ENCODE assay signal across 27 cellular contexts in the genomic region with DNA sequence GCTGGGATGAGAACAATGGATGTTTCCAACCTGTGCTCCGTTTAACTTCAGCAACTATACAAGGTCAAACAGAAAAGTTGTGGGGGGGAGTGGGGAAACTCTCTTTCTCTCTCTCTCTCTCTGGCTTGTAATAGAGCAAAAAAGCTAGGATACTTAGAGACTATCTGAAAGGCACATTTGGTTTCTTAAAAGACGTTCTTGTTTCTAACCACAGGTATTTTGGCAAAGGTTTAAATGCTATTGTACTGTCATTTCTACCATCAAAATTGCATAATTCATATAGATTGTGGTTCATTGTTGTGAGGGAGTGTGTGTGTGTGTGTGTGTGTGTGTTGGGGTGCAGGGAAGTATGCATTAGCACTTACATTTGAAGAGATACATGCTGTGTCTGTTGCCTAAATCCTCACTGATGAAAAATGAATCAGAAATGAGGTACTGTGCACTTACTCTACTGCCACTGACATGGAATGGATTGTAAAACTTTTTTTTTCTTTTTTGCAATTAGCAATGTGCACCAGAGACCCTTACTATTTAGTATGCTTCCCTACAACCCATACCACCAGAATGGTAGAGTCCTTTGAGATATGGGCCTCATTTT.
DNase-seq lines count a peak whose midpoint lies in the region; ATAC-seq and TF ChIP-seq lines count a peak whose summit lies in the region.
"Had no signal": no experiment of that assay in that cellular context is flagged by ENCODE, and none has a peak within 500 bp of the region (broad histone marks: within the 10 kb centered on the region; RNA-seq: fewer than 3 reads in every experiment).

No MANE protein-coding gene starts in this region.

- H4K20me1 ChIP-seq in IMR-90 (ENCODE audit: insufficient read depth, low read length): no peaks in the 10 kb centered on the region

- no peak overlapping the region for H3K18ac ChIP-seq in IMR-90 (ENCODE audit: low read depth, low read length)

- H3K23ac ChIP-seq in IMR-90 (ENCODE audit: low read depth, low read length): no peak overlapping the region

- no peak overlapping the region for H4K8ac ChIP-seq in IMR-90 (ENCODE audit: low read depth in 2 of 2, low read length in 2 of 2)

- H3K56ac ChIP-seq in IMR-90 (ENCODE audit: extremely low read depth, insufficient read depth, low read length): no peak overlapping the region

- CTCF ChIA-PET in IMR-90 (lab: Yijun Ruan, JAX): no interaction called here

- peaks cover 12% of the 10 kb centered on the region for H3K36me3 Mint-ChIP-seq in natural killer cell

- H3K4me3 ChIP-seq in IMR-90 (ENCODE audit: insufficient read depth, low read depth, low read length) (no peak overlapping the region), skeletal muscle cell (ENCODE audit: low read depth, low read length) (no peak overlapping the region)
- H3K4me3 ChIP-seq: lung, mucosa of descending colon, upper lobe of right lung had no signal

- H3K9me1 ChIP-seq in IMR-90 (ENCODE audit: insufficient read depth, low read length): no peaks in the 10 kb centered on the region

- H3K36me3 ChIP-seq in IMR-90 (ENCODE audit: control insufficient read depth, insufficient read depth, low read length): no peaks in the 10 kb centered on the region
- H3K36me3 ChIP-seq: upper lobe of right lung had no signal

- WGBS in IMR-90 (ENCODE audit: extremely low coverage in 2 of 2, insufficient read length in 1 of 2), 2 experiments: no CpG with 5 or more reads among the region's 2 CpGs

- no peak overlapping the region for H3K4ac ChIP-seq in IMR-90 (ENCODE audit: low read depth, low read length)

- H3K27me3 ChIP-seq in IMR-90 (ENCODE audit: control insufficient read depth, insufficient read depth, low read length): no peaks in the 10 kb centered on the region
- H3K27me3 ChIP-seq: upper lobe of right lung had no signal

- H2BK15ac ChIP-seq in IMR-90 (ENCODE audit: low read depth, low read length): no peak overlapping the region

- BruUV-seq in IMR-90 (replicated peaks; lab: Mats Ljungman, UMichigan): no TSS peak

- TF ChIP-seq CTCF in IMR-90 (conservative IDR thresholded peaks at IDR 0.05; ENCODE audit: low read depth, low read length): no peak
- TF ChIP-seq CTCF in natural killer cell (IDR thresholded peaks at IDR 0.05): no peak

- H2AK9ac ChIP-seq in IMR-90 (replicated peaks; ENCODE audit: low read depth, low read length, poor library complexity): no peak overlapping the region

- H2BK20ac ChIP-seq in IMR-90 (ENCODE audit: low read depth, low read length): no peak overlapping the region

- no peak for TF ChIP-seq POLR2A in IMR-90 (IDR thresholded peaks at IDR 0.05; ENCODE audit: low read depth, low read length)

- H3K27ac Mint-ChIP-seq in natural killer cell: no peak overlapping the region
- H3K27ac Mint-ChIP-seq: activated B cell treated with CpG ODN at 0.5 μM for 24 hours, nephron had no signal

- ATAC-seq in IMR-90 (ENCODE audit: low read depth) (no peak), natural killer cell (no peak)
- ATAC-seq: mucosa of descending colon, Panc1, right cardiac atrium, upper lobe of right lung had no signal

- H4K91ac ChIP-seq in IMR-90 (ENCODE audit: insufficient read depth, low read depth, low read length): no peak overlapping the region

- dilution Hi-C loops in IMR-90 (cut with HindIII; ENCODE audit: low sequenced_read_pairs, unreplicated experiment): no loop called here

- H2BK120ac ChIP-seq in IMR-90 (ENCODE audit: low read depth, low read length): no peak overlapping the region

- H3K9ac ChIP-seq in IMR-90 (ENCODE audit: low read depth, low read length): no peak overlapping the region
- H3K9ac ChIP-seq: parathyroid adenoma had no signal

- H2AK5ac ChIP-seq in IMR-90 (ENCODE audit: low read depth, low read length): no peak overlapping the region

- no peak overlapping the region for H3K4me2 ChIP-seq in IMR-90 (ENCODE audit: low read depth, low read length)

- in situ Hi-C loops in IMR-90 (cut with MboI; ENCODE audit: low sequenced_read_pairs): no loop called here

- no peak overlapping the region for H2BK5ac ChIP-seq in IMR-90 (ENCODE audit: low read depth, low read length, poor library complexity, severe bottlenecking)

- no peaks in the 10 kb centered on the region for H3K4me1 ChIP-seq in IMR-90 (ENCODE audit: control insufficient read depth, insufficient read depth, low read length)
- H3K4me1 ChIP-seq: parathyroid adenoma, upper lobe of right lung had no signal

- TF ChIP-seq RAD21 in IMR-90 (IDR thresholded peaks at IDR 0.05; ENCODE audit: low read length): no peak

- DNase-seq in IMR-90: peak; percentile 18
- peak; percentile 33 for DNase-seq in astrocyte of the hippocampus (ENCODE audit: low read depth, low spot score)
- peak; percentile 63 for DNase-seq in fibroblast of peridontal ligament (ENCODE audit: extremely low read depth)
- peak; percentile 69 for DNase-seq in skeletal muscle cell (ENCODE audit: low read depth)
- no peak for DNase-seq in AG08396 (ENCODE audit: low spot score)
- no peak for DNase-seq in activated CD4-positive, alpha-beta T cell treated with anti-CD3 and anti-CD28 coated beads for 48 hours
- no peak for DNase-seq in natural killer cell
- DNase-seq: activated B cell treated with CpG ODN at 0.5 μM for 24 hours; activated CD4-positive, alpha-beta T cell treated with anti-CD3 and anti-CD28 coated beads, Interleukin-2, amount 50 U/mL, for 4 hours; activated naive CD4-positive, alpha-beta T cell treated with anti-CD3 and anti-CD28 coated beads, Interleukin-2, amount 50 U/mL, for 16 hours; Calu3; DND-41; mucosa of descending colon; NCI-H146; NCI-H510A; right cardiac atrium; SIG-M5; stimulated activated CD4-positive, alpha-beta T cell treated with anti-CD3 and anti-CD28 coated beads, Interleukin-12 subunit alpha, Interleukin-12 subunit beta, amount 100 ng/mL, for 4 hours; stimulated activated CD4-positive, alpha-beta T cell treated with anti-CD3 and anti-CD28 coated beads, Interleukin-4, amount 100 ng/mL, for 1 hour; substantia nigra; T1000; upper lobe of right lung had no signal

- no peaks in the 10 kb centered on the region for H3K4me1 Mint-ChIP-seq in natural killer cell
- H3K4me1 Mint-ChIP-seq: activated B cell treated with CpG ODN at 0.5 μM for 24 hours, nephron had no signal

- 0 out of 2 replicates have a peak, but pooled peaks cover 2% of the 10 kb centered on the region for H3K9me3 ChIP-seq in IMR-90 (ENCODE audit: control insufficient read depth, insufficient read depth, low read length)
- H3K9me3 ChIP-seq: upper lobe of right lung had no signal

- H3K4me3 Mint-ChIP-seq in natural killer cell: no peak overlapping the region
- H3K4me3 Mint-ChIP-seq: activated B cell treated with CpG ODN at 0.5 μM for 24 hours, nephron had no signal

- no peak overlapping the region for H3K27ac ChIP-seq in IMR-90 (ENCODE audit: insufficient read depth, low read length)
- H3K27ac ChIP-seq: HL-60, parathyroid adenoma, upper lobe of right lung had no signal

- H3K27me3 Mint-ChIP-seq in natural killer cell (ENCODE audit: low read depth in 2 of 2): no peaks in the 10 kb centered on the region
- H3K27me3 Mint-ChIP-seq: activated B cell treated with CpG ODN at 0.5 μM for 24 hours had no signal

- H3K14ac ChIP-seq in IMR-90 (replicated peaks; ENCODE audit: low read depth, low read length): no peak overlapping the region

- peaks cover 23 to 35% of the 10 kb centered on the region in 2 donors for H3K9me3 Mint-ChIP-seq in natural killer cell

- POLR2A ChIA-PET in IMR-90 (lab: Charles Lee; ENCODE audit: unreplicated experiment): no interaction called here

- intact Hi-C loops in IMR-90 (cut with micrococcal nuclease) (no loop called here), natural killer cell (cut with micrococcal nuclease) (no loop called here)

- H4K5ac ChIP-seq in IMR-90 (ENCODE audit: low read depth, low read length): no peak overlapping the region

- no peaks in the 10 kb centered on the region for H3K79me1 ChIP-seq in IMR-90 (ENCODE audit: low read depth in 1 of 2, low read length in 2 of 2)

- no peak overlapping the region for H2AFZ ChIP-seq in IMR-90 (replicated peaks; ENCODE audit: low read length, poor library complexity)
- H2AFZ ChIP-seq: parathyroid adenoma had no signal

TF ChIP-seq in IMR-90, 13 proteins besides CTCF, POLR2A, EP300 and RAD21:
- TF ChIP-seq NFE2L2 (IDR thresholded peaks at IDR 0.05; ENCODE audit: low read depth, low read length): no peak
- TF ChIP-seq CEBPB (IDR thresholded peaks at IDR 0.05; ENCODE audit: low read depth, low read length): no peak
- TF ChIP-seq MAZ (IDR thresholded peaks at IDR 0.05; ENCODE audit: borderline replicate concordance, low read depth, low read length): no peak
- TF ChIP-seq, protein P1, sequence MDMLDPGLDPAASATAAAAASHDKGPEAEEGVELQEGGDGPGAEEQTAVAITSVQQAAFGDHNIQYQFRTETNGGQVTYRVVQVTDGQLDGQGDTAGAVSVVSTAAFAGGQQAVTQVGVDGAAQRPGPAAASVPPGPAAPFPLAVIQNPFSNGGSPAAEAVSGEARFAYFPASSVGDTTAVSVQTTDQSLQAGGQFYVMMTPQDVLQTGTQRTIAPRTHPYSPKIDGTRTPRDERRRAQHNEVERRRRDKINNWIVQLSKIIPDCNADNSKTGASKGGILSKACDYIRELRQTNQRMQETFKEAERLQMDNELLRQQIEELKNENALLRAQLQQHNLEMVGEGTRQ (IDR thresholded peaks at IDR 0.05; ENCODE audit: low read depth, low read length): no peak
- no peak for TF ChIP-seq SMC3 (IDR thresholded peaks at IDR 0.05; ENCODE audit: low read depth, low read length)
- no peak for TF ChIP-seq RFX5 (IDR thresholded peaks at IDR 0.05; ENCODE audit: low read depth, low read length)
- TF ChIP-seq FOS (IDR thresholded peaks at IDR 0.05; ENCODE audit: low read depth, low read length): no peak
- TF ChIP-seq BHLHE40 (IDR thresholded peaks at IDR 0.05; ENCODE audit: low read depth, low read length): no peak
- no peak for TF ChIP-seq RCOR1 (IDR thresholded peaks at IDR 0.05; ENCODE audit: insufficient replicate concordance, low read length)
TF ChIP-seq in IMR-90: peak in this region for 0.

Comparison
In these comparisons a context has a peak if more than half of its experiments do, and no peak if none do; other contexts are left out.
1. DNase-seq: peak in IMR-90 (single experiment), astrocyte of the hippocampus (single experiment), fibroblast of peridontal ligament (single experiment) and skeletal muscle cell (single experiment); none in AG08396 (single experiment), activated CD4-positive, alpha-beta T cell treated with anti-CD3 and anti-CD28 coated beads for 48 hours (single experiment) and natural killer cell (single experiment).